In the genomic region with DNA sequence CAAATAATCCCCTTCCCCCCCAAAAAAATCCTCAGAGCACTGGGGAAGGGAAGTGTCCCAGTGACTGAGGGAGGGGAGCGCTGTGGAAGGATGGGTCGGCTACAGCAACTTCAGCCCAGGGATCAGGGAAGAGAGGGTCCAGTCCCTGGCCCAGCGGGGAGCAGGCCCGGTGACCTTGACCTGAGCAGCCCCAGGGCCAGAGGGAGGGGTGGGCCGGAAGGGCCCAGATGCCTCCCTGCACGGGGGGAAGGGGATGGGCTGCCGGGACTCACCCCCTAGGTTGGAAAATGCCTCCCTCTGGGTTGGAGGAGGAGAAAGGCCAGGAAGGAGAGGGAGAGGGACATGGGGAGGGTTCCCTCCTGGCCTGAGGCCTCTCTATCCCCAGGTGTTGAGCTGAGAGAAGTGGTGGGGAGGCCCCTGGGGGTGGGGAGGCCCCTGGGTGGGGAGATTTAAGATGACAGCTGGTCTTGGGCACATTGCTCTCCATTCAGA, we compare ENCODE assay signal across 16 cellular contexts. TPM values are rescaled to one million over a fixed set of nuclear protein-coding genes. Genes with fewer than 3 reads are reported as not detected.
DNase-seq lines count a peak whose midpoint lies in the region; ATAC-seq and TF ChIP-seq lines count a peak whose summit lies in the region.
"Had no signal": no experiment of that assay in that cellular context is flagged by ENCODE, and none has a peak within 500 bp of the region (broad histone marks: within the 10 kb centered on the region; RNA-seq: fewer than 3 reads in every experiment).

No MANE protein-coding gene starts in this region.

- H3K9ac ChIP-seq in H9 (ENCODE audit: extremely low read depth, insufficient read length, low read length) = no peak overlapping the region

- peaks cover 36 to 51% of the 10 kb centered on the region in 2 experiments for H3K4me1 Mint-ChIP-seq in H9
- peaks cover 4% of the 10 kb centered on the region for H3K4me1 Mint-ChIP-seq in T-helper 17 cell

- H3K27ac Mint-ChIP-seq in H9 (no peak overlapping the region), T-helper 17 cell (no peak overlapping the region)
- H3K27ac Mint-ChIP-seq: activated T-helper 2 cell treated with anti-CD3 and anti-CD28 coated beads, Interferon-gamma antibody, Interleukin-2, Interleukin-4, amounts not matched to agents 10 μg/mL and 5 μg/mL and 100 μg/mL, durations not matched to agents 14 hours and 24 hours and 36 hours had no signal

- H3K9me3 ChIP-seq in H9 (ENCODE audit: control insufficient read depth, low read depth, low read length) = no peaks in the 10 kb centered on the region
- no peaks in the 10 kb centered on the region for H3K9me3 ChIP-seq in T-helper 17 cell (ENCODE audit: control insufficient read depth, low read length, poor library complexity, severe bottlenecking)
- no peaks in the 10 kb centered on the region for H3K9me3 ChIP-seq in hepatocyte (ENCODE audit: low read depth)
- no peaks in the 10 kb centered on the region for H3K9me3 ChIP-seq in ovary
- H3K9me3 ChIP-seq: BE2C, heart right ventricle had no signal

- TF ChIP-seq POLR2A in ovary (IDR thresholded peaks at IDR 0.05) = no peak

- no peak overlapping the region for H2BK20ac ChIP-seq in H9 (ENCODE audit: low read depth, low read length, poor library complexity, severe bottlenecking)

- peaks cover 15% of the 10 kb centered on the region; the same call in 1 of the 2 replicates for H3K27me3 ChIP-seq in H9 (ENCODE audit: insufficient read depth, low read length)
- H3K27me3 ChIP-seq in hepatocyte = peaks cover 5% of the 10 kb centered on the region
- H3K27me3 ChIP-seq in ovary = no peaks in the 10 kb centered on the region

- H3K36me3 Mint-ChIP-seq in H9 (ENCODE audit: insufficient read depth in 1 of 3, low read depth in 3 of 3) = no peaks in the 10 kb centered on the region; a peak in 1 of 7 replicates
- H3K36me3 Mint-ChIP-seq in T-helper 17 cell (ENCODE audit: low read depth) = peaks cover 2% of the 10 kb centered on the region

- no peak overlapping the region for H4K8ac ChIP-seq in H9 (replicated peaks; ENCODE audit: insufficient read length, low read depth, low read length)

- no peak overlapping the region for H3K56ac ChIP-seq in H9 (ENCODE audit: insufficient read length, low read depth, low read length)

- H3K9me3 Mint-ChIP-seq in H9 = no peaks in the 10 kb centered on the region
- H3K9me3 Mint-ChIP-seq: activated T-helper 2 cell treated with anti-CD3 and anti-CD28 coated beads, Interferon-gamma antibody, Interleukin-2, Interleukin-4, amounts not matched to agents 10 μg/mL and 5 μg/mL and 100 μg/mL, durations not matched to agents 14 hours and 24 hours and 36 hours had no signal

- no peak overlapping the region for H4K5ac ChIP-seq in H9 (ENCODE audit: insufficient read length, low read depth, low read length)

- H3K4me3 Mint-ChIP-seq in H9 (peak overlapping the region; percentile 72 to 89; a peak in 3 of 5 replicates), T-helper 17 cell (peak overlapping the region; percentile 63)

- intact Hi-C loops in ovary (cut with DNase I) = no loop called here

- DNase-seq in H9 (no peak), T-helper 17 cell (no peak), hepatocyte (ENCODE audit: low spot score) (no peak), ovary (peak in 3 of 5 donors; percentile 33 to 53 (median 46)), HK-2 (ENCODE audit: unreplicated experiment) (no peak), SW 1271 (lab: John Stamatoyannopoulos, UW) (no peak), NOMO-1 treated with dmso at 0.1 percent for 144 hours (lab: John Stamatoyannopoulos, UW; ENCODE audit: unreplicated experiment) (no peak)
- DNase-seq in stimulated activated CD4-positive, alpha-beta T cell treated with anti-CD3 and anti-CD28 coated beads, Interleukin-4, amount 100 ng/mL, for 24 hours = no peak
- DNase-seq: amniotic stem cell, BE2C, DND-41, NCI-H1436 treated with DMSO at 0.1 percent for 48 hours had no signal

- no CpG with 5 or more reads among the region's 7 CpGs for WGBS in H9 (ENCODE audit: extremely low coverage, insufficient read length, low lambda C conversion rate)
- 65% methylated on average over 4 of the region's 7 CpGs for WGBS in hepatocyte (ENCODE audit: low lambda C conversion rate, missing lambda C conversion rate)
- 36 to 51% (median 37%) methylated on average over 7 of the region's 7 CpGs for WGBS in ovary, 3 donors

- H3K4me1 ChIP-seq in H9 (ENCODE audit: insufficient read depth, low read length) = peaks cover 3% of the 10 kb centered on the region; the same call in 1 of the 2 replicates
- H3K4me1 ChIP-seq in hepatocyte (ENCODE audit: insufficient read depth) = peaks cover 38% of the 10 kb centered on the region
- peaks cover 19% of the 10 kb centered on the region for H3K4me1 ChIP-seq in ovary (ENCODE audit: insufficient read depth)

- peak overlapping the region; percentile 25 for H3K4me2 ChIP-seq in H9 (ENCODE audit: insufficient read depth, insufficient read length, low read length)
- peak overlapping the region; percentile 77 for H3K4me2 ChIP-seq in hepatocyte

- no peak overlapping the region for H3K27ac ChIP-seq in H9 (ENCODE audit: insufficient read length, low read depth, low read length)
- H3K27ac ChIP-seq in hepatocyte = peak overlapping the region; percentile 20
- H3K27ac ChIP-seq in ovary = peak overlapping the region; percentile 56 to 70
- H3K27ac ChIP-seq: heart right ventricle had no signal

- H4K91ac ChIP-seq in H9 (ENCODE audit: insufficient read length, low read depth, low read length) = no peak overlapping the region

- H3K36me3 ChIP-seq in hepatocyte (replicated peaks; ENCODE audit: insufficient read depth, low read depth) (no peaks in the 10 kb centered on the region), ovary (no peaks in the 10 kb centered on the region)
- H3K36me3 ChIP-seq: BE2C, heart right ventricle had no signal

- no peak overlapping the region for H3K23ac ChIP-seq in H9 (ENCODE audit: insufficient read length, low read depth, low read length)

- H2BK12ac ChIP-seq in H9 (ENCODE audit: insufficient read length, low read depth, low read length) = no peak overlapping the region

- H3T11ph ChIP-seq in H9 (ENCODE audit: low read length) = no peak overlapping the region

- H2BK15ac ChIP-seq in H9 (ENCODE audit: low read depth, low read length) = no peak overlapping the region

- no peak overlapping the region for H3K18ac ChIP-seq in H9 (ENCODE audit: insufficient read length, low read depth, low read length)

- H2AK5ac ChIP-seq in H9 (ENCODE audit: insufficient read length, low read length) = no peak overlapping the region

- peaks cover 8% of the 10 kb centered on the region for H3K23me2 ChIP-seq in H9 (ENCODE audit: insufficient read length, low read depth, low read length, poor library complexity, severe bottlenecking)

- no peaks in the 10 kb centered on the region for H3K79me2 ChIP-seq in H9 (ENCODE audit: insufficient read depth, low read length)
- H3K79me2 ChIP-seq in hepatocyte = peaks cover 16% of the 10 kb centered on the region

- no peaks in the 10 kb centered on the region for H3K9me2 ChIP-seq in hepatocyte (replicated peaks; ENCODE audit: insufficient read depth)

- ATAC-seq in T-helper 17 cell = no peak
- ATAC-seq: heart right ventricle, left lobe of liver, SK-N-SH treated with all-trans-retinoic acid at 6 μM for 48 hours had no signal

- TF ChIP-seq EP300 in ovary (IDR thresholded peaks at IDR 0.05) = no peak

- TF ChIP-seq CTCF in H9 (conservative IDR thresholded peaks at IDR 0.05) (no peak), hepatocyte (IDR thresholded peaks at IDR 0.05; ENCODE audit: poor library complexity) (no peak), ovary (IDR thresholded peaks at IDR 0.05) (no peak)

- no peak overlapping the region for H2BK5ac ChIP-seq in H9 (ENCODE audit: insufficient read length, low read length)

- no peak overlapping the region for H3K14ac ChIP-seq in H9 (ENCODE audit: insufficient read depth, low read length)

- H3K27me3 Mint-ChIP-seq in H9 (ENCODE audit: low read depth) (peaks cover 39% of the 10 kb centered on the region), T-helper 17 cell (peaks cover 31% of the 10 kb centered on the region)

- H2AFZ ChIP-seq in H9 (ENCODE audit: low read length) = no peak overlapping the region
- H2AFZ ChIP-seq in hepatocyte = no peak overlapping the region

- no peak overlapping the region for H3K4ac ChIP-seq in H9 (ENCODE audit: low read depth, low read length)

- H3K4me3 ChIP-seq in hepatocyte = no peak overlapping the region
- H3K4me3 ChIP-seq in ovary = no peak overlapping the region

- H3K79me1 ChIP-seq in H9 (ENCODE audit: insufficient read depth, low read depth, low read length, poor library complexity, severe bottlenecking) = no peaks in the 10 kb centered on the region

- H4K20me1 ChIP-seq in H9 (ENCODE audit: control insufficient read depth, insufficient read depth, insufficient read length) = no peaks in the 10 kb centered on the region
- peaks cover 77% of the 10 kb centered on the region for H4K20me1 ChIP-seq in hepatocyte (ENCODE audit: insufficient read depth, poor library complexity, severe bottlenecking)

- H2BK120ac ChIP-seq in H9 (ENCODE audit: low read depth, low read length, poor library complexity, severe bottlenecking) = no peak overlapping the region

RNA-seq across cellular contexts. Expression of a gene that starts 19.8 kb away (rescaled TPM):
- total RNA-seq in H9 (2021) (39.4 and 44.0 TPM in 2 replicates), T-helper 17 cell (1 to 10 TPM; 1.5 to 1.7 TPM), hepatocyte (57.8 and 71.4 TPM in 2 replicates), ovary (100 to 1,000 TPM in 1 of 7 donors, 10 to 100 TPM in 6; 27.2 to 149 (median 73.3) TPM)
- polyA plus RNA-seq in hepatocyte (141 and 142 TPM in 2 replicates), ovary (10 to 100 TPM in 1 of 2 donors, 1 to 10 TPM in 1; 2.9 to 63.3 TPM)

Comparison
In these comparisons a context has a peak if more than half of its experiments do, and no peak if none do; other contexts are left out.
1. DNase-seq: peak in ovary (3 of 5); none in H9 (single experiment), T-helper 17 cell (0 of 3), hepatocyte (single experiment), stimulated activated CD4-positive, alpha-beta T cell treated with anti-CD3 and anti-CD28 coated beads, Interleukin-4, amount 100 ng/mL, for 24 hours (single experiment), HK-2 (single experiment), SW 1271 (0 of 2) and NOMO-1 treated with dmso at 0.1 percent for 144 hours (single experiment).
2. RNA of a gene that starts 19.8 kb away (total RNA-seq): 27.2 to 149 TPM in ovary, 57.8 to 71.4 TPM in hepatocyte and 39.4 to 44.0 TPM in H9; 1.5 to 1.7 TPM in T-helper 17 cell; every median in the first group is over 10 times any median in the second.